26 cellular contexts compared by ENCODE assay signal in the genomic region with DNA sequence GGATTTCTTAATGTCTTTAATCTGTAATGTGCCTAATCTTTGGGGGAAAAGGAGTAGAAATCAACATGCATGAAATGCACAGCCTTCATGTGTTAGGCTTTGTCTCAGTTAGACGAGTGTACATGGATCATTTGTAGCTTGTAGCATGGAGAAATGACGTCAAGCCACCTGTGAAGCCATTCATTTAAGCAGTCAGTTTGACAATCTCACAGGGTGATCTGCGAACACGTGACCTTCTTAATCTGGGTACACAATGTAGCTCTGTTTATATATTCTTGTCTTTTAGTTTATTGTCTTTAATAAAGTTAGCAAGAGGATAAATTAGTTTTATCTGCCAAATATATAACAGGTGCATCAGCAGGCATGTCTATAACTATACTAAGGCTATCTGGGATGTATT.
"Had no signal": no experiment of that assay in that cellular context is flagged by ENCODE, and none has a peak within 500 bp of the region (broad histone marks: within the 10 kb centered on the region; RNA-seq: fewer than 3 reads in every experiment).

No MANE protein-coding gene starts in this region.

- ATAC-seq: activated T-helper 17 cell treated with anti-CD3 and anti-CD28 coated beads, Interleukin-2, amount 50 U/mL, for 72 hours; T-cell had no signal

- H3K27ac ChIP-seq: brain microvascular endothelial cell, cardiac muscle cell, KMS-11, Peyer's patch, RWPE1, SJSA1 had no signal

- FAIRE-seq: astrocyte, TTC549 had no signal

- DNase-seq: activated B cell treated with CpG ODN at 0.5 μM for 24 hours; activated CD4-positive, alpha-beta memory T cell treated with anti-CD3 and anti-CD28 coated beads, Interleukin-2, amount 10 ng/mL, durations not matched to agents 7 days and 5 days; activated CD4-positive, alpha-beta T cell treated with anti-CD3 and anti-CD28 coated beads, Interleukin-2, amount 10 ng/mL, durations not matched to agents 7 days and 5 days; activated gamma-delta T cell; activated naive CD4-positive, alpha-beta T cell treated with anti-CD3 and anti-CD28 coated beads for 36 hours; activated T-cell treated with anti-CD3 and anti-CD28 coated beads for 4 hours; activated T-cell treated with anti-CD3 and anti-CD28 coated beads, Interleukin-2, amount 50 U/mL, for 48 hours; brain microvascular endothelial cell; MM.1S; NCI-H1105; NCI-H146; NCI-H187 treated with DMSO at 0.1 percent for 48 hours; NCI-H2081 treated with DMSO at 0.1 percent for 48 hours; NCI-H526; Peyer's patch; Right ventricle myocardium superior; T-cell; T-helper 2 cell; T1000 had no signal

- H3K36me3 ChIP-seq: brain microvascular endothelial cell, cardiac muscle cell, Peyer's patch, SJSA1 had no signal

- H3K4me1 ChIP-seq: Peyer's patch had no signal

- H3K9me3 ChIP-seq: Peyer's patch, SJSA1 had no signal

- H3K27me3 ChIP-seq: brain microvascular endothelial cell, cardiac muscle cell, Peyer's patch, SJSA1 had no signal

- H3K4me3 ChIP-seq: cardiac muscle cell, Peyer's patch, SJSA1 had no signal
